ENCODE assay signal across 27 cellular contexts in genomic region chr17:80000955-80001354, GRCh38. TPM values are rescaled to one million over a fixed set of nuclear protein-coding genes. Genes with fewer than 3 reads are reported as not detected.
"Had no signal": no experiment of that assay in that cellular context is flagged by ENCODE, and none has a peak within 500 bp of the region (broad histone marks: within the 10 kb centered on the region; RNA-seq: fewer than 3 reads in every experiment).

No MANE protein-coding gene starts in this region.

- H3K36me3 ChIP-seq: ascending aorta, gastrocnemius medialis, sigmoid colon, thyroid gland, upper lobe of right lung had no signal

- H3K27me3 Mint-ChIP-seq: activated naive CD8-positive, alpha-beta T cell; central memory CD8-positive, alpha-beta T cell; memory B cell had no signal

- H3K4me1 ChIP-seq: gastrocnemius medialis, parathyroid adenoma had no signal

- H3K9me3 ChIP-seq: adrenal gland, ascending aorta, esophagus squamous epithelium, gastrocnemius medialis, left lung, sigmoid colon, thyroid gland, upper lobe of right lung had no signal

- H3K27ac Mint-ChIP-seq: activated naive CD8-positive, alpha-beta T cell; activated T-helper 2 cell treated with anti-CD3 and anti-CD28 coated beads, Interferon-gamma antibody, Interleukin-2, Interleukin-4, amounts not matched to agents 10 μg/mL and 5 μg/mL and 100 μg/mL, durations not matched to agents 14 hours and 24 hours and 36 hours; endodermal cell; memory B cell; nephron progenitor cell; T-helper 1 cell treated with Interleukin-12 subunit alpha and Interleukin-12 subunit beta and Interleukin-4 antibody, amounts not matched to agents 30 μg/mL and 1 μg/mL, for 36 hours; WTC11 had no signal

- H3K4me3 Mint-ChIP-seq: activated naive CD8-positive, alpha-beta T cell; activated T-cell treated with anti-CD3 and anti-CD28 coated beads, Interleukin-2, amount 50 U/mL, for 4 hours; central memory CD8-positive, alpha-beta T cell; endodermal cell; memory B cell; nephron progenitor cell; T-helper 1 cell treated with Interleukin-12 subunit alpha and Interleukin-12 subunit beta and Interleukin-4 antibody, amounts not matched to agents 30 μg/mL and 1 μg/mL, for 36 hours; WTC11 had no signal

- H3K27me3 ChIP-seq: adrenal gland, ascending aorta, brain microvascular endothelial cell, esophagus squamous epithelium, gastrocnemius medialis, left lung, sigmoid colon, thyroid gland, upper lobe of right lung had no signal

- H3K9me3 Mint-ChIP-seq: activated T-cell treated with anti-CD3 and anti-CD28 coated beads, Interleukin-2, amount 50 U/mL, for 4 hours; activated T-helper 2 cell treated with anti-CD3 and anti-CD28 coated beads, Interferon-gamma antibody, Interleukin-2, Interleukin-4, amounts not matched to agents 10 μg/mL and 5 μg/mL and 100 μg/mL, durations not matched to agents 14 hours and 24 hours and 36 hours; central memory CD8-positive, alpha-beta T cell; memory B cell; T-helper 1 cell treated with Interleukin-12 subunit alpha and Interleukin-12 subunit beta and Interleukin-4 antibody, amounts not matched to agents 30 μg/mL and 1 μg/mL, for 36 hours had no signal

- ATAC-seq: activated T-cell treated with anti-CD3 and anti-CD28 coated beads, Interleukin-2, amount 50 U/mL, for 4 hours; gastrocnemius medialis; left lung; upper lobe of right lung; WTC11 had no signal

- DNase-seq: activated CD4-positive, alpha-beta T cell treated with anti-CD3 and anti-CD28 coated beads, Interleukin-2, amount 50 U/mL, for 4 hours; activated CD8-positive, alpha-beta memory T cell treated with anti-CD3 and anti-CD28 coated beads for 24 hours; activated CD8-positive, alpha-beta memory T cell treated with anti-CD3 and anti-CD28 coated beads, Interleukin-2, amount 50 U/mL, for 4 hours; activated naive CD4-positive, alpha-beta T cell; activated T-cell treated with anti-CD3 and anti-CD28 coated beads, Interleukin-2, amount 50 U/mL, for 4 hours; adrenal gland; brain microvascular endothelial cell; endodermal cell; esophagus squamous epithelium; gastrocnemius medialis; nephron progenitor cell; sigmoid colon; stimulated activated CD4-positive, alpha-beta T cell treated with anti-CD3 and anti-CD28 coated beads, Interleukin-2, amount 100 ng/mL, for 48 hours; stimulated activated naive CD4-positive, alpha-beta T cell treated with Interleukin-2 at 50 U/mL for 16 hours; T1000; thyroid gland; upper lobe of right lung had no signal

- H3K36me3 Mint-ChIP-seq: activated naive CD8-positive, alpha-beta T cell; memory B cell had no signal

- H3K27ac ChIP-seq: adrenal gland, ascending aorta, brain microvascular endothelial cell, coronary artery, esophagus squamous epithelium, gastrocnemius medialis, left lung, parathyroid adenoma, sigmoid colon, thyroid gland, upper lobe of right lung had no signal

- H3K4me3 ChIP-seq: adrenal gland, ascending aorta, coronary artery, esophagus squamous epithelium, gastrocnemius medialis, left lung, sigmoid colon, thyroid gland, upper lobe of right lung had no signal

RNA-seq across cellular contexts. Expression of gene CCDC40, which starts 35.5 kb away (rescaled TPM):
- total RNA-seq: activated T-helper 2 cell treated with anti-CD3 and anti-CD28 coated beads, Interferon-gamma antibody, Interleukin-2, Interleukin-4, amounts not matched to agents 10 μg/mL and 5 μg/mL and 100 μg/mL, durations not matched to agents 14 hours and 24 hours and 36 hours had no signal
